20 cellular contexts compared by ENCODE assay signal in the genomic region with DNA sequence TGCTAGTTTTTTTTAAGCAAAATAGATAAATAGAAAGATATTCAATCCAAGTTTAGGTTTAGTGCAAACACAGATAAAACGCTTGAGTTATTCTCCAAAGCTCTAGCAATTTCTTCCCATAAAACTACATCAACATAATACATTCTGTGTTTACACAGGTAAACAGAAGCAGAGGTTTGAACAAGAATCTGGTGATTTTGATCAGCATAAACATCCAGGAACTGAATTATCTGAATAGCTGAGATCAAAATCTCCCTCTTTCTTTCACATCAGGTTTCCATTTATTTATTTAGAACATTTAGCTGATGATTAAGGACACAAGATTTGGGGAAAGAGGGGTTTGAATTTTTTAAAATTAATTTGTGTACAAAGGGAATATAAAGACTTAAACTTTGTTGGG.
"Had no signal": no experiment of that assay in that cellular context is flagged by ENCODE, and none has a peak within 500 bp of the region (broad histone marks: within the 10 kb centered on the region; RNA-seq: fewer than 3 reads in every experiment).

No MANE protein-coding gene starts in this region.

- H3K27ac Mint-ChIP-seq: T-cell had no signal

- H3K4me3 Mint-ChIP-seq: T-cell had no signal

- H3K9me3 Mint-ChIP-seq: T-cell had no signal

- ATAC-seq: Panc1, T-cell had no signal

- DNase-seq: KBM-7, MG63, NCI-H1092, NCI-H1105 treated with DMSO at 0.1 percent for 48 hours, NCI-H1417 treated with DMSO at 0.1 percent for 48 hours, NCI-H146, NCI-H1694 treated with DMSO at 0.1 percent for 48 hours, NCI-H1930, NCI-H2081, NCI-H2107, NCI-H2227 treated with DMSO at 0.1 percent for 48 hours, NCI-H446, NCI-H510A, NCI-H524 treated with DMSO at 0.1 percent for 48 hours, NCI-H774, SHP77, SW 1271, T-cell had no signal

- H3K36me3 Mint-ChIP-seq: T-cell had no signal

- H3K27me3 Mint-ChIP-seq: T-cell had no signal

- H3K27ac ChIP-seq: RWPE1 had no signal
